Comparison of ENCODE assay signal across 18 cellular contexts in genomic region chr14:61417141-61417540, GRCh38.
DNase-seq lines count a peak whose midpoint lies in the region; ATAC-seq lines count a peak whose summit lies in the region.
"Had no signal": no experiment of that assay in that cellular context is flagged by ENCODE, and none has a peak within 500 bp of the region (broad histone marks: within the 10 kb centered on the region; RNA-seq: fewer than 3 reads in every experiment).

No MANE protein-coding gene starts in this region.

- H3K4me3 Mint-ChIP-seq in activated CD4-positive, alpha-beta T cell treated with anti-CD3 and anti-CD28 coated beads, Interleukin-2, amount 10 ng/mL, durations not matched to agents 7 days and 5 days, result peak overlapping the region; percentile 48
- peak overlapping the region in 6 of 7 donors; percentile 38 to 70 (median 60) for H3K4me3 Mint-ChIP-seq in CD8-positive, alpha-beta memory T cell
- H3K4me3 Mint-ChIP-seq in activated T-helper 1 cell treated with anti-CD3 and anti-CD28 coated beads, Interleukin-12 subunit alpha, Interleukin-12 subunit beta, Interleukin-2, Interleukin-4 antibody, amounts not matched to agents 30 ng/mL and 10 ng/mL and 1 ng/mL, durations not matched to agents 14 hours and 24 hours and 36 hours, result peak overlapping the region; percentile 48
- peak overlapping the region in 8 of 10 donors; percentile 52 to 81 (median 65) for H3K4me3 Mint-ChIP-seq in naive thymus-derived CD8-positive, alpha-beta T cell
- H3K4me3 Mint-ChIP-seq: HFFc6 had no signal

- peaks cover 1% of the 10 kb centered on the region for H3K4me1 Mint-ChIP-seq in activated CD4-positive, alpha-beta T cell treated with anti-CD3 and anti-CD28 coated beads, Interleukin-2, amount 10 ng/mL, durations not matched to agents 7 days and 5 days
- peaks cover 0 to 61% (median 0%) of the 10 kb centered on the region in 3 donors for H3K4me1 Mint-ChIP-seq in CD8-positive, alpha-beta memory T cell
- peaks cover under 1% of the 10 kb centered on the region for H3K4me1 Mint-ChIP-seq in activated T-helper 1 cell treated with anti-CD3 and anti-CD28 coated beads, Interleukin-12 subunit alpha, Interleukin-12 subunit beta, Interleukin-2, Interleukin-4 antibody, amounts not matched to agents 30 ng/mL and 10 ng/mL and 1 ng/mL, durations not matched to agents 14 hours and 24 hours and 36 hours (ENCODE audit: low read depth)
- H3K4me1 Mint-ChIP-seq in naive thymus-derived CD8-positive, alpha-beta T cell, result peaks cover 0 to 52% (median 0%) of the 10 kb centered on the region in 4 donors

- CTCF ChIA-PET in activated CD4-positive, alpha-beta T cell treated with anti-CD3 and anti-CD28 coated beads, Interleukin-2, amount 10 ng/mL, durations not matched to agents 7 days and 5 days (lab: Charles Lee), result interaction anchor here (1.1 kb wide), 1 partner anchor 19 kb away, joined by 5 read pairs; no protein-coding TSS in a partner anchor
- CTCF ChIA-PET in CD8-positive, alpha-beta memory T cell (lab: Charles Lee), result interaction anchor here (2.1 kb wide), 1 partner anchor 94 kb away, joined by 4 read pairs; no protein-coding TSS in a partner anchor

- H3K4me3 ChIP-seq in CD8-positive, alpha-beta memory T cell (ENCODE audit: low read length), result peak overlapping the region; percentile 28
- H3K4me3 ChIP-seq: skin epidermis had no signal

- H3K36me3 Mint-ChIP-seq in activated CD4-positive, alpha-beta T cell treated with anti-CD3 and anti-CD28 coated beads, Interleukin-2, amount 10 ng/mL, durations not matched to agents 7 days and 5 days (ENCODE audit: low read depth), result peaks cover 41% of the 10 kb centered on the region
- H3K36me3 Mint-ChIP-seq in CD8-positive, alpha-beta memory T cell, result peaks cover 0 to 26% (median 6%) of the 10 kb centered on the region in 3 donors
- peaks cover 16% of the 10 kb centered on the region for H3K36me3 Mint-ChIP-seq in activated T-helper 1 cell treated with anti-CD3 and anti-CD28 coated beads, Interleukin-12 subunit alpha, Interleukin-12 subunit beta, Interleukin-2, Interleukin-4 antibody, amounts not matched to agents 30 ng/mL and 10 ng/mL and 1 ng/mL, durations not matched to agents 14 hours and 24 hours and 36 hours (ENCODE audit: low read depth)
- H3K36me3 Mint-ChIP-seq in naive thymus-derived CD8-positive, alpha-beta T cell, result peaks cover 0 to 9% (median 0%) of the 10 kb centered on the region in 3 donors

- POLR2A ChIA-PET in activated CD4-positive, alpha-beta T cell treated with anti-CD3 and anti-CD28 coated beads, Interleukin-2, amount 10 ng/mL, durations not matched to agents 7 days and 5 days (lab: Charles Lee), result interaction anchor here (0.6 kb wide), 1 partner anchor 94 kb away, joined by 3 read pairs; no protein-coding TSS in a partner anchor
- POLR2A ChIA-PET in CD8-positive, alpha-beta memory T cell (lab: Charles Lee), result interaction anchor here (1.6 kb wide), 1 partner anchor 34 kb away, joined by 4 read pairs; no protein-coding TSS in a partner anchor
- POLR2A ChIA-PET in naive thymus-derived CD8-positive, alpha-beta T cell (lab: Charles Lee), result interaction anchor here (0.6 to 1.5 kb wide), 5 partner anchors 13 to 774 kb away, joined by 3 read pairs; no protein-coding TSS in a partner anchor

- DNase-seq in activated CD4-positive, alpha-beta T cell treated with anti-CD3 and anti-CD28 coated beads, Interleukin-2, amount 10 ng/mL, durations not matched to agents 7 days and 5 days, result peak; percentile 31
- DNase-seq in activated CD4-positive, alpha-beta T cell treated with anti-CD3 and anti-CD28 coated beads, Interleukin-2, amount 50 U/mL, for 4 hours, result no peak
- peak in 1 of 5 donors; percentile 19 for DNase-seq in CD8-positive, alpha-beta memory T cell
- no peak for DNase-seq in activated T-helper 1 cell treated with anti-CD3 and anti-CD28 coated beads, Interleukin-12 subunit alpha, Interleukin-12 subunit beta, Interleukin-2, Interleukin-4 antibody, amounts not matched to agents 30 ng/mL and 10 ng/mL and 1 ng/mL, durations not matched to agents 14 hours and 24 hours and 36 hours (ENCODE audit: low spot score)
- DNase-seq in naive thymus-derived CD8-positive, alpha-beta T cell, result peak in 1 of 10 donors; percentile 36
- no peak for DNase-seq in GM19238 (ENCODE audit: insufficient read length, low spot score)
- no peak for DNase-seq in NK-92 treated with Interleukin-12 subunit alpha and Interleukin-12 subunit beta, amount 100 ng/mL, for 24 hours (lab: John Stamatoyannopoulos, UW)
- DNase-seq: C1 segment of cervical spinal cord; DMS153; effector CD4-positive, alpha-beta T cell; HFFc6; NCI-H2171; NCI-H69; posterior cingulate gyrus; SHP77; stimulated activated CD4-positive, alpha-beta T cell treated with anti-CD3 and anti-CD28 coated beads, Interleukin-4, amount 100 ng/mL, for 1 hour had no signal

- intact Hi-C loops in activated T-helper 1 cell treated with anti-CD3 and anti-CD28 coated beads, Interleukin-12 subunit alpha, Interleukin-12 subunit beta, Interleukin-2, Interleukin-4 antibody, amounts not matched to agents 30 ng/mL and 10 ng/mL and 1 ng/mL, durations not matched to agents 14 hours and 24 hours and 36 hours (cut with micrococcal nuclease), result no loop called here

- H3K27ac ChIP-seq in CD8-positive, alpha-beta memory T cell (ENCODE audit: low read depth, low read length), result no peak overlapping the region

- H3K9me3 Mint-ChIP-seq in activated CD4-positive, alpha-beta T cell treated with anti-CD3 and anti-CD28 coated beads, Interleukin-2, amount 10 ng/mL, durations not matched to agents 7 days and 5 days, result no peaks in the 10 kb centered on the region
- no peaks in the 10 kb centered on the region for H3K9me3 Mint-ChIP-seq in CD8-positive, alpha-beta memory T cell
- no peaks in the 10 kb centered on the region for H3K9me3 Mint-ChIP-seq in activated T-helper 1 cell treated with anti-CD3 and anti-CD28 coated beads, Interleukin-12 subunit alpha, Interleukin-12 subunit beta, Interleukin-2, Interleukin-4 antibody, amounts not matched to agents 30 ng/mL and 10 ng/mL and 1 ng/mL, durations not matched to agents 14 hours and 24 hours and 36 hours
- no peaks in the 10 kb centered on the region for H3K9me3 Mint-ChIP-seq in naive thymus-derived CD8-positive, alpha-beta T cell
- H3K9me3 Mint-ChIP-seq: HFFc6 had no signal

- H3K4me1 ChIP-seq in CD8-positive, alpha-beta memory T cell (ENCODE audit: insufficient read depth, low read length), result peaks cover 96% of the 10 kb centered on the region

- peak; percentile 36 to 62 for ATAC-seq in naive thymus-derived CD8-positive, alpha-beta T cell
- no peak for ATAC-seq in GM19455 (IDR thresholded peaks at IDR 0.05; ENCODE audit: unreplicated experiment)

- H3K36me3 ChIP-seq in CD8-positive, alpha-beta memory T cell (ENCODE audit: insufficient read depth, low read length), result no peaks in the 10 kb centered on the region

- no peaks in the 10 kb centered on the region for H3K9me3 ChIP-seq in CD8-positive, alpha-beta memory T cell (ENCODE audit: low read length)

- no peaks in the 10 kb centered on the region for H3K27me3 ChIP-seq in CD8-positive, alpha-beta memory T cell (ENCODE audit: insufficient read depth, low read length, poor library complexity, severe bottlenecking)

- H3K27me3 Mint-ChIP-seq in activated CD4-positive, alpha-beta T cell treated with anti-CD3 and anti-CD28 coated beads, Interleukin-2, amount 10 ng/mL, durations not matched to agents 7 days and 5 days, result no peaks in the 10 kb centered on the region
- no peaks in the 10 kb centered on the region for H3K27me3 Mint-ChIP-seq in CD8-positive, alpha-beta memory T cell
- H3K27me3 Mint-ChIP-seq in activated T-helper 1 cell treated with anti-CD3 and anti-CD28 coated beads, Interleukin-12 subunit alpha, Interleukin-12 subunit beta, Interleukin-2, Interleukin-4 antibody, amounts not matched to agents 30 ng/mL and 10 ng/mL and 1 ng/mL, durations not matched to agents 14 hours and 24 hours and 36 hours (ENCODE audit: insufficient read depth), result no peaks in the 10 kb centered on the region
- no peaks in the 10 kb centered on the region for H3K27me3 Mint-ChIP-seq in naive thymus-derived CD8-positive, alpha-beta T cell

- peak overlapping the region; percentile 89 for H3K27ac Mint-ChIP-seq in activated CD4-positive, alpha-beta T cell treated with anti-CD3 and anti-CD28 coated beads, Interleukin-2, amount 10 ng/mL, durations not matched to agents 7 days and 5 days
- peak overlapping the region in 5 of 8 donors; percentile 64 to 96 (median 89) for H3K27ac Mint-ChIP-seq in CD8-positive, alpha-beta memory T cell
- peak overlapping the region; percentile 10 for H3K27ac Mint-ChIP-seq in activated T-helper 1 cell treated with anti-CD3 and anti-CD28 coated beads, Interleukin-12 subunit alpha, Interleukin-12 subunit beta, Interleukin-2, Interleukin-4 antibody, amounts not matched to agents 30 ng/mL and 10 ng/mL and 1 ng/mL, durations not matched to agents 14 hours and 24 hours and 36 hours
- peak overlapping the region in 5 of 10 donors; percentile 71 to 91 (median 75) for H3K27ac Mint-ChIP-seq in naive thymus-derived CD8-positive, alpha-beta T cell
- H3K27ac Mint-ChIP-seq: HFFc6 had no signal
